35 cellular contexts compared by ENCODE assay signal in the genomic region with DNA sequence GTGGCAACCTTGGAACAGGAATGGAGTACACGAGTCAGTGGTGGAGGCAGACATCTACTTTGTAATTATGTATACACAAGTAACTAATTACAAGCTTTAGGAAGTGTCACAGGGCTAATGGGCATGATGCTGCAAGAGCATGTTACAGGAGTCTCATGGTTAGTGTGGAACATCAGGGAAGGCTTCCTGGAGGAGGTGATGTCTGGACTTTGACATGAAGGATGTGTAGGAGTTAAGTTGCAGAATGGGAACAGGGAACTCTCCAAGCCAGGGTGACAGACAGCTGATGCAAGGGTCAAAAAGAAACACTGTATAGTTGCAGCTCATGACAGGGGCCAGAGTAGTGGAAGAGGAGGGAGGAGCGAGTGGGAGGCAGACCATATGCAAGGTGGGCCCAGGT.
"Had no signal": no experiment of that assay in that cellular context is flagged by ENCODE, and none has a peak within 500 bp of the region (broad histone marks: within the 10 kb centered on the region; RNA-seq: fewer than 3 reads in every experiment).

No MANE protein-coding gene starts in this region.

- H3K27ac ChIP-seq: brain microvascular endothelial cell, esophagus muscularis mucosa, foreskin keratinocyte, gastrocnemius medialis, heart right ventricle, hepatocyte had no signal

- FAIRE-seq: astrocyte, colon had no signal

- H3K4me1 ChIP-seq: esophagus muscularis mucosa, foreskin keratinocyte, gastrocnemius medialis, heart right ventricle had no signal

- ATAC-seq: activated CD4-positive, alpha-beta T cell treated with anti-CD3 and anti-CD28 coated beads for 36 hours; activated CD8-positive, alpha-beta memory T cell treated with anti-CD3 and anti-CD28 coated beads, Interleukin-2, amount 10 ng/mL, durations not matched to agents 7 days and 5 days; activated CD8-positive, alpha-beta T cell treated with anti-CD3 and anti-CD28 coated beads, Interleukin-2, amount 10 ng/mL, durations not matched to agents 7 days and 5 days; activated T-cell treated with anti-CD3 and anti-CD28 coated beads, Interleukin-2, amount 50 U/mL, for 4 hours; activated T-helper 17 cell treated with anti-CD3 and anti-CD28 coated beads, Interleukin-2, amount 50 U/mL, for 72 hours; effector memory CD8-positive, alpha-beta T cell; foreskin keratinocyte; gastrocnemius medialis; heart right ventricle; T-helper 17 cell had no signal

- H3K4me3 ChIP-seq: esophagus muscularis mucosa, gastrocnemius medialis, heart right ventricle, hepatocyte had no signal

- H3K9me3 Mint-ChIP-seq: activated CD4-positive, alpha-beta memory T cell treated with anti-CD3 and anti-CD28 coated beads for 36 hours; activated CD4-positive, alpha-beta T cell treated with anti-CD3 and anti-CD28 coated beads, Interleukin-2, amount 10 ng/mL, durations not matched to agents 24 days and 14 days; activated T-cell treated with anti-CD3 and anti-CD28 coated beads, Interleukin-2, amount 50 U/mL, for 4 hours; activated T-helper 17 cell treated with anti-CD3 and anti-CD28 coated beads, Interleukin-2, amount 50 U/mL, for 72 hours had no signal

- H3K9me3 ChIP-seq: esophagus muscularis mucosa, gastrocnemius medialis, heart right ventricle had no signal

- H3K27me3 ChIP-seq: brain microvascular endothelial cell, foreskin keratinocyte, gastrocnemius medialis had no signal

- H3K4me2 ChIP-seq: hepatocyte had no signal

- H3K4me1 Mint-ChIP-seq: activated CD4-positive, alpha-beta T cell treated with anti-CD3 and anti-CD28 coated beads for 36 hours; activated CD4-positive, alpha-beta T cell treated with anti-CD3 and anti-CD28 coated beads, Interleukin-2, amount 10 ng/mL, durations not matched to agents 24 days and 14 days; activated CD8-positive, alpha-beta memory T cell treated with anti-CD3 and anti-CD28 coated beads, Interleukin-2, amount 10 ng/mL, durations not matched to agents 7 days and 5 days; activated T-helper 17 cell treated with anti-CD3 and anti-CD28 coated beads, Interleukin-2, amount 50 U/mL, for 72 hours; T-helper 17 cell had no signal

- H2AFZ ChIP-seq: hepatocyte had no signal

- H3K36me3 Mint-ChIP-seq: activated CD4-positive, alpha-beta memory T cell treated with anti-CD3 and anti-CD28 coated beads for 36 hours; activated CD8-positive, alpha-beta memory T cell treated with anti-CD3 and anti-CD28 coated beads, Interleukin-2, amount 10 ng/mL, durations not matched to agents 7 days and 5 days; activated naive CD8-positive, alpha-beta T cell had no signal

- H3K27ac Mint-ChIP-seq: activated CD4-positive, alpha-beta memory T cell treated with anti-CD3 and anti-CD28 coated beads for 36 hours; activated CD4-positive, alpha-beta T cell treated with anti-CD3 and anti-CD28 coated beads for 36 hours; activated CD4-positive, alpha-beta T cell treated with anti-CD3 and anti-CD28 coated beads, Interleukin-2, amount 10 ng/mL, durations not matched to agents 24 days and 14 days; activated CD8-positive, alpha-beta memory T cell treated with anti-CD3 and anti-CD28 coated beads, Interleukin-2, amount 10 ng/mL, durations not matched to agents 7 days and 5 days; activated CD8-positive, alpha-beta T cell treated with anti-CD3 and anti-CD28 coated beads, Interleukin-2, amount 10 ng/mL, durations not matched to agents 7 days and 5 days; activated naive CD8-positive, alpha-beta T cell; activated T-helper 17 cell treated with anti-CD3 and anti-CD28 coated beads, Interleukin-2, amount 50 U/mL, for 72 hours; effector memory CD8-positive, alpha-beta T cell; T-helper 17 cell; T-helper 2 cell treated with Interferon-gamma antibody and Interleukin-4, amounts not matched to agents 5 μg/mL and 100 μg/mL, for 36 hours had no signal

- H3K27me3 Mint-ChIP-seq: activated CD4-positive, alpha-beta T cell treated with anti-CD3 and anti-CD28 coated beads, Interleukin-2, amount 10 ng/mL, durations not matched to agents 24 days and 14 days; activated CD8-positive, alpha-beta memory T cell treated with anti-CD3 and anti-CD28 coated beads, Interleukin-2, amount 10 ng/mL, durations not matched to agents 7 days and 5 days; T-helper 17 cell had no signal

- H3K79me2 ChIP-seq: hepatocyte had no signal

- H3K4me3 Mint-ChIP-seq: activated CD4-positive, alpha-beta memory T cell treated with anti-CD3 and anti-CD28 coated beads for 36 hours; activated CD4-positive, alpha-beta T cell treated with anti-CD3 and anti-CD28 coated beads for 36 hours; activated CD4-positive, alpha-beta T cell treated with anti-CD3 and anti-CD28 coated beads, Interleukin-2, amount 10 ng/mL, durations not matched to agents 24 days and 14 days; activated CD8-positive, alpha-beta memory T cell treated with anti-CD3 and anti-CD28 coated beads, Interleukin-2, amount 10 ng/mL, durations not matched to agents 7 days and 5 days; activated CD8-positive, alpha-beta T cell treated with anti-CD3 and anti-CD28 coated beads, Interleukin-2, amount 10 ng/mL, durations not matched to agents 7 days and 5 days; activated naive CD8-positive, alpha-beta T cell; activated T-cell treated with anti-CD3 and anti-CD28 coated beads, Interleukin-2, amount 50 U/mL, for 4 hours; activated T-helper 17 cell treated with anti-CD3 and anti-CD28 coated beads, Interleukin-2, amount 50 U/mL, for 72 hours; effector memory CD8-positive, alpha-beta T cell; T-helper 17 cell; T-helper 2 cell treated with Interferon-gamma antibody and Interleukin-4, amounts not matched to agents 5 μg/mL and 100 μg/mL, for 36 hours had no signal

- DNase-seq: activated CD4-positive, alpha-beta memory T cell treated with anti-CD3 and anti-CD28 coated beads for 36 hours; activated CD4-positive, alpha-beta T cell treated with anti-CD3 and anti-CD28 coated beads for 36 hours; activated CD4-positive, alpha-beta T cell treated with anti-CD3 and anti-CD28 coated beads, Interleukin-2, amount 10 ng/mL, durations not matched to agents 24 days and 14 days; activated CD4-positive, CD25-positive, alpha-beta regulatory T cell; activated CD4-positive, CD25-positive, alpha-beta regulatory T cell treated with anti-CD3 and anti-CD28 coated beads, Interleukin-2, amount 50 U/mL, for 72 hours; activated CD8-positive, alpha-beta memory T cell treated with anti-CD3 and anti-CD28 coated beads, Interleukin-2, amount 10 ng/mL, durations not matched to agents 7 days and 5 days; activated CD8-positive, alpha-beta memory T cell treated with anti-CD3 and anti-CD28 coated beads, Interleukin-2, amount 50 U/mL, for 4 hours; activated CD8-positive, alpha-beta T cell treated with anti-CD3 and anti-CD28 coated beads, Interleukin-2, amount 10 ng/mL, durations not matched to agents 7 days and 5 days; activated effector memory CD4-positive, alpha-beta T cell treated with Interleukin-2 at 50 U/mL for 16 hours; activated gamma-delta T cell treated with Interleukin-2 at 50 U/mL for 16 hours; activated naive CD4-positive, alpha-beta T cell treated with anti-CD3 and anti-CD28 coated beads, Interleukin-2, amount 50 U/mL, for 16 hours; activated naive CD4-positive, alpha-beta T cell treated with Interleukin-2 at 50 U/mL for 16 hours; activated T-cell treated with anti-CD3 and anti-CD28 coated beads for 4 hours; activated T-cell treated with anti-CD3 and anti-CD28 coated beads, Interleukin-2, amount 50 U/mL, for 4 hours; amniotic stem cell; anterior cingulate cortex; brain microvascular endothelial cell; caudate nucleus; cortex of kidney; dermis blood vessel endothelial cell; effector CD4-positive, alpha-beta T cell; effector memory CD8-positive, alpha-beta T cell; erythroblast; foreskin keratinocyte; gastrocnemius medialis; heart right ventricle; T-helper 17 cell; T1000 had no signal

- H3K36me3 ChIP-seq: brain microvascular endothelial cell, esophagus muscularis mucosa, gastrocnemius medialis, heart right ventricle had no signal
